ENCODE assay signal across 13 cellular contexts in genomic region chr5:14678773-14679334, GRCh38. TPM values are rescaled to one million over a fixed set of nuclear protein-coding genes. Genes with fewer than 3 reads are reported as not detected.
DNase-seq lines count a peak whose midpoint lies in the region; ATAC-seq and TF ChIP-seq lines count a peak whose summit lies in the region.
"Had no signal": no experiment of that assay in that cellular context is flagged by ENCODE, and none has a peak within 500 bp of the region (broad histone marks: within the 10 kb centered on the region; RNA-seq: fewer than 3 reads in every experiment).

No MANE protein-coding gene starts in this region.

- H3K4me1 Mint-ChIP-seq in activated B cell treated with CpG ODN at 0.5 μM for 24 hours: peaks cover 63% of the 10 kb centered on the region
- H3K4me1 Mint-ChIP-seq in memory B cell: peaks cover 27% of the 10 kb centered on the region

- H3K27me3 Mint-ChIP-seq in activated B cell treated with CpG ODN at 0.5 μM for 24 hours (no peaks in the 10 kb centered on the region), memory B cell (no peaks in the 10 kb centered on the region)

- in situ Hi-C loops in GM13977 (cut with MboI; ENCODE audit: low pct_unique_long_range_greater_than_20kb, low sequenced_read_pairs, unreplicated experiment): no loop called here
- in situ Hi-C loops in G401 (cut with HindIII; ENCODE audit: low sequenced_read_pairs): no loop called here

- no peak overlapping the region for H3K27ac ChIP-seq in SJCRH30

- H3K27ac Mint-ChIP-seq in activated B cell treated with CpG ODN at 0.5 μM for 24 hours: peak overlapping the region; percentile 74
- H3K27ac Mint-ChIP-seq in memory B cell: peak overlapping the region; percentile 41

- no peaks in the 10 kb centered on the region for H3K36me3 ChIP-seq in SJCRH30

- intact Hi-C loops in activated B cell treated with CpG ODN at 0.5 μM for 24 hours (cut with micrococcal nuclease): no loop called here

- H3K27me3 ChIP-seq in SJCRH30: no peaks in the 10 kb centered on the region

- no peaks in the 10 kb centered on the region for H3K4me1 ChIP-seq in SJCRH30

- H3K9me3 Mint-ChIP-seq in activated B cell treated with CpG ODN at 0.5 μM for 24 hours (no peaks in the 10 kb centered on the region), memory B cell (no peaks in the 10 kb centered on the region)

- H3K4me3 Mint-ChIP-seq in activated B cell treated with CpG ODN at 0.5 μM for 24 hours (peak overlapping the region; percentile 42), memory B cell (no peak overlapping the region)

- H3K4me3 ChIP-seq in SJCRH30: no peak overlapping the region

- H3K36me3 Mint-ChIP-seq in activated B cell treated with CpG ODN at 0.5 μM for 24 hours (ENCODE audit: low read depth): peaks cover 81% of the 10 kb centered on the region
- peaks cover 14% of the 10 kb centered on the region for H3K36me3 Mint-ChIP-seq in memory B cell

- H3K9me3 ChIP-seq in SJCRH30 (replicated peaks): no peaks in the 10 kb centered on the region

- TF ChIP-seq CTCF in GM13977 (IDR thresholded peaks at IDR 0.05; ENCODE audit: extremely low read depth, insufficient read depth, missing control alignments) (no peak), activated B cell treated with CpG ODN at 0.5 μM for 24 hours (IDR thresholded peaks at IDR 0.05) (no peak)

- DNase-seq in CD1c-positive myeloid dendritic cell (ENCODE audit: extremely low spot score): peak; percentile 54
- DNase-seq in GM13977 (ENCODE audit: low spot score): peak; percentile 49
- no peak for DNase-seq in activated B cell treated with CpG ODN at 0.5 μM for 24 hours
- no peak for DNase-seq in memory B cell (ENCODE audit: low spot score in 2 of 2)
- no peak for DNase-seq in SJCRH30
- DNase-seq in stimulated activated naive CD4-positive, alpha-beta T cell treated with Interleukin-2 at 50 U/mL for 16 hours (lab: John Stamatoyannopoulos, UW): no peak
- DNase-seq in G401 (ENCODE audit: low spot score): no peak
- no peak for DNase-seq in OCI-M2 (lab: John Stamatoyannopoulos, UW; ENCODE audit: unreplicated experiment)
- DNase-seq: activated CD8-positive, alpha-beta memory T cell treated with anti-CD3 and anti-CD28 coated beads, Interleukin-2, amount 50 U/mL, for 4 hours; IMR-90; kidney glomerular epithelial cell; NCI-H1092; NCI-H2171 had no signal

- POLR2A ChIA-PET in activated B cell treated with CpG ODN at 0.5 μM for 24 hours (lab: Charles Lee): interaction anchor here (1.0 kb wide), 1 partner anchor 22 kb away, joined by 3 read pairs; no protein-coding TSS in a partner anchor

- CTCF ChIA-PET in activated B cell treated with CpG ODN at 0.5 μM for 24 hours (lab: Charles Lee): interaction anchor here (1.7 to 2.5 kb wide), 2 partner anchors 11 to 30 kb away, joined by 7 to 10 read pairs; no protein-coding TSS in a partner anchor

- ATAC-seq in activated B cell treated with CpG ODN at 0.5 μM for 24 hours (ENCODE audit: low read depth) (peak; percentile 47), memory B cell (ENCODE audit: low read depth) (peak; percentile 8)

RNA-seq across cellular contexts. Expression of gene OTULIN, which starts 14.3 kb away (rescaled TPM):
- 94.0 and 96.5 TPM in 2 replicates for total RNA-seq in activated B cell treated with CpG ODN at 0.5 μM for 24 hours
- total RNA-seq in SJCRH30 (2014; rRNA removed; shearing (Covaris generic)): 16.9 and 18.2 TPM in 2 replicates
- total RNA-seq in G401 (2014; rRNA removed; shearing (Covaris generic)): 23.5 and 32.8 TPM in 2 replicates

Comparison
In these comparisons a context has a peak if more than half of its experiments do, and no peak if none do; other contexts are left out.
1. DNase-seq: peak in CD1c-positive myeloid dendritic cell (single experiment) and GM13977 (single experiment); none in activated B cell treated with CpG ODN at 0.5 μM for 24 hours (single experiment), memory B cell (0 of 2), SJCRH30 (0 of 2), stimulated activated naive CD4-positive, alpha-beta T cell treated with Interleukin-2 at 50 U/mL for 16 hours (single experiment), G401 (single experiment) and OCI-M2 (single experiment).